1 cellular context compared by ENCODE assay signal in genomic region chr5:132877938-132878337, GRCh38.
TF ChIP-seq lines count a peak whose summit lies in the region.

No MANE protein-coding gene starts in this region.

TF ChIP-seq in IMR-90, 13 proteins besides CTCF, POLR2A, EP300 and RAD21 (continued from another document):
- TF ChIP-seq SMC3 (IDR thresholded peaks at IDR 0.05; ENCODE audit: low read depth, low read length): no peak
